8 cellular contexts compared by ENCODE assay signal in genomic region chr10:103542764-103543616, GRCh38. TPM values are rescaled to one million over a fixed set of nuclear protein-coding genes. Genes with fewer than 3 reads are reported as not detected.
DNase-seq lines count a peak whose midpoint lies in the region; ATAC-seq and TF ChIP-seq lines count a peak whose summit lies in the region.

No MANE protein-coding gene starts in this region.

- DNase-seq in Caco-2 (peak; percentile 38 to 75), HFF-Myc (ENCODE audit: extremely low read depth, low read depth) (no peak), NCI-H82 (lab: John Stamatoyannopoulos, UW) (peak; percentile 97), heart left ventricle (peak in 2 of 5 donors; percentile 38 to 49), pons (ENCODE audit: low spot score) (peak; percentile 37)

- H3K9me3 Mint-ChIP-seq in Caco-2 (ENCODE audit: unreplicated experiment), result no peaks in the 10 kb centered on the region
- no peaks in the 10 kb centered on the region for H3K9me3 Mint-ChIP-seq in activated naive CD8-positive, alpha-beta T cell (ENCODE audit: low read depth)

- WGBS in heart left ventricle, 4 donors, result 6 to 12% (median 8%) methylated on average over 16 to 17 of the region's 17 CpGs

- intact Hi-C loops in Caco-2 (cut with micrococcal nuclease; ENCODE audit: unreplicated experiment) (no loop called here), heart left ventricle (cut with DNase I) (no loop called here)

- ATAC-seq in heart left ventricle (peak; percentile 40 to 72 (median 52)), HG03159 (IDR thresholded peaks at IDR 0.05; ENCODE audit: unreplicated experiment) (no peak), GM21576 (IDR thresholded peaks at IDR 0.05; ENCODE audit: unreplicated experiment) (no peak)

- H3K36me3 ChIP-seq in Caco-2 (ENCODE audit: control insufficient read depth, insufficient read depth, low read length) (no peaks in the 10 kb centered on the region), heart left ventricle (no peaks in the 10 kb centered on the region)

- H3K27ac Mint-ChIP-seq in Caco-2 (ENCODE audit: unreplicated experiment), result peak overlapping the region; percentile 6
- H3K27ac Mint-ChIP-seq in activated naive CD8-positive, alpha-beta T cell, result no peak overlapping the region

- POLR2A ChIA-PET in Caco-2 (lab: Charles Lee), result interaction anchor here (0.6 kb wide), 2 partner anchors 49 to 606 kb away, joined by 3 to 4 read pairs; partner anchors contain the start of gene NEURL1

- no TSS peak for BruUV-seq in Caco-2 (replicated peaks; lab: Mats Ljungman, UMichigan)

- no peaks in the 10 kb centered on the region for H3K36me3 Mint-ChIP-seq in Caco-2 (ENCODE audit: insufficient read depth, unreplicated experiment)
- H3K36me3 Mint-ChIP-seq in activated naive CD8-positive, alpha-beta T cell, result no peaks in the 10 kb centered on the region

- H3K4me3 ChIP-seq in Caco-2 (ENCODE audit: low read depth, low read length) (0 out of 2 replicates have a peak overlapping the region, but pooled peaks have one; percentile 10), HFF-Myc (replicated peaks; ENCODE audit: low read depth, low read length) (peak overlapping the region; percentile 12), heart left ventricle (peak overlapping the region in 10 of 12 donors; percentile 23 to 53 (median 40))

- CTCF ChIA-PET in Caco-2 (lab: Charles Lee), result interaction anchor here (0.5 to 1.2 kb wide), 8 partner anchors 25 to 162 kb away, joined by 3 to 4 read pairs (median 3); no protein-coding TSS in a partner anchor

- no peaks in the 10 kb centered on the region for H3K27me3 ChIP-seq in Caco-2 (replicated peaks; ENCODE audit: control insufficient read depth, insufficient read depth, low read length)
- peaks cover 0 to 7% (median 0%) of the 10 kb centered on the region in 9 donors for H3K27me3 ChIP-seq in heart left ventricle

- no peak for TF ChIP-seq POLR2A in heart left ventricle (IDR thresholded peaks at IDR 0.05)

- H3K9me3 ChIP-seq in Caco-2, result no peaks in the 10 kb centered on the region
- H3K9me3 ChIP-seq in heart left ventricle, result no peaks in the 10 kb centered on the region

- TF ChIP-seq CTCF in Caco-2 (IDR thresholded peaks at IDR 0.05; ENCODE audit: insufficient read depth in 1 of 2, low read depth in 1 of 2, low read length in 1 of 2, severe bottlenecking in 1 of 2, unreplicated experiment in 1 of 2), result peak; percentile 26 to 63
- peak; percentile 56 for TF ChIP-seq CTCF in HFF-Myc (IDR thresholded peaks at IDR 0.05; ENCODE audit: low read depth, low read length, missing control alignments)
- peak in 11 of 12 donors; percentile 16 to 63 (median 42) for TF ChIP-seq CTCF in heart left ventricle (IDR thresholded peaks at IDR 0.05)

- peak overlapping the region in 1 of 12 donors; percentile 6 for H3K27ac ChIP-seq in heart left ventricle

- H3K4me1 Mint-ChIP-seq in Caco-2 (ENCODE audit: low read depth, unreplicated experiment), result no peaks in the 10 kb centered on the region
- H3K4me1 Mint-ChIP-seq in activated naive CD8-positive, alpha-beta T cell (ENCODE audit: low read depth), result peaks cover 11% of the 10 kb centered on the region

- peak overlapping the region; percentile 31 for H3K4me3 Mint-ChIP-seq in Caco-2 (ENCODE audit: unreplicated experiment)
- H3K4me3 Mint-ChIP-seq in activated naive CD8-positive, alpha-beta T cell, result peak overlapping the region; percentile 82

- no peaks in the 10 kb centered on the region for H3K27me3 Mint-ChIP-seq in Caco-2 (ENCODE audit: insufficient read depth, unreplicated experiment)
- no peaks in the 10 kb centered on the region for H3K27me3 Mint-ChIP-seq in activated naive CD8-positive, alpha-beta T cell

- H3K4me1 ChIP-seq in Caco-2 (peaks cover 12% of the 10 kb centered on the region), heart left ventricle (peaks cover 0 to 20% (median 12%) of the 10 kb centered on the region in 12 donors)

RNA-seq across cellular contexts. Expression of gene NEURL1, which starts 49.5 kb away (rescaled TPM):
- total RNA-seq in Caco-2 (2022) (0.84 and 0.91 TPM in 2 replicates), heart left ventricle (under 1 TPM in 7 of 9 donors, not detected in 2; 0.08 to 0.64 (median 0.21) TPM)
- polyA plus RNA-seq in heart left ventricle, result under 1 TPM; 0.07 to 0.08 TPM

Comparison
In these comparisons a context has a peak if more than half of its experiments do, and no peak if none do; other contexts are left out.
1. ATAC-seq: peak in heart left ventricle (4 of 4); none in HG03159 (single experiment) and GM21576 (single experiment).
2. Peak in every context shown above with its lines, with median percentiles within 50 percentile points of each other: H3K4me3 ChIP-seq and CTCF ChIP-seq.